In genomic region chr4:98289375-98289774, GRCh38 we compare ENCODE assay signal across 8 cellular contexts. TPM values are rescaled to one million over a fixed set of nuclear protein-coding genes. Genes with fewer than 3 reads are reported as not detected.
DNase-seq lines count a peak whose midpoint lies in the region; ATAC-seq and TF ChIP-seq lines count a peak whose summit lies in the region.

No MANE protein-coding gene starts in this region.

- H3K9me3 Mint-ChIP-seq in CD14-positive monocyte = peaks cover 0 to 4% (median 0%) of the 10 kb centered on the region in 7 donors

- TF ChIP-seq CTCF in CD14-positive monocyte (IDR thresholded peaks at IDR 0.05) = no peak

- no peak for TF ChIP-seq POLR2A in erythroblast (IDR thresholded peaks at IDR 0.05; ENCODE audit: low read length)

- ATAC-seq in GM18508 (IDR thresholded peaks at IDR 0.05; ENCODE audit: insufficient read depth, unreplicated experiment) (peak; percentile 73), GM21529 (IDR thresholded peaks at IDR 0.05; ENCODE audit: unreplicated experiment) (peak; percentile 73), HG03520 (IDR thresholded peaks at IDR 0.05; ENCODE audit: unreplicated experiment) (peak; percentile 67), HG03025 (IDR thresholded peaks at IDR 0.05; ENCODE audit: low FRiP score, unreplicated experiment) (no peak)

- intact Hi-C loops in CD14-positive monocyte (cut with micrococcal nuclease) = no loop called here

- H3K4me1 Mint-ChIP-seq in CD14-positive monocyte = peaks cover 6% of the 10 kb centered on the region

- no peak overlapping the region for H3K4me3 Mint-ChIP-seq in CD14-positive monocyte

- H3K27me3 Mint-ChIP-seq in CD14-positive monocyte (ENCODE audit: low read depth in 3 of 3) = no peaks in the 10 kb centered on the region

- DNase-seq in erythroblast (lab: John Stamatoyannopoulos, UW) = peak; percentile 2 to 13
- DNase-seq in inferior parietal cortex (ENCODE audit: extremely low spot score) = no peak
- no peak for DNase-seq in CD14-positive monocyte (ENCODE audit: low spot score)
- DNase-seq in DMS153 treated with DMSO at 0.1 percent for 48 hours (lab: John Stamatoyannopoulos, UW; ENCODE audit: unreplicated experiment) = no peak

- peak overlapping the region in 1 of 7 donors; percentile 38 for H3K27ac Mint-ChIP-seq in CD14-positive monocyte

- peaks cover 7 to 12% of the 10 kb centered on the region in 2 donors for H3K36me3 Mint-ChIP-seq in CD14-positive monocyte

RNA-seq across cellular contexts. Expression of gene RAP1GDS1, which starts 28.2 kb away (rescaled TPM):
- 10 to 100 TPM; 37.8 to 37.9 TPM for polyA plus RNA-seq in CD14-positive monocyte

Comparison
In these comparisons a context has a peak if more than half of its experiments do, and no peak if none do; other contexts are left out.
1. DNase-seq: peak in erythroblast (2 of 2); none in inferior parietal cortex (single experiment), CD14-positive monocyte (single experiment) and DMS153 treated with DMSO at 0.1 percent for 48 hours (single experiment).